11 cellular contexts compared by ENCODE assay signal in the genomic region with DNA sequence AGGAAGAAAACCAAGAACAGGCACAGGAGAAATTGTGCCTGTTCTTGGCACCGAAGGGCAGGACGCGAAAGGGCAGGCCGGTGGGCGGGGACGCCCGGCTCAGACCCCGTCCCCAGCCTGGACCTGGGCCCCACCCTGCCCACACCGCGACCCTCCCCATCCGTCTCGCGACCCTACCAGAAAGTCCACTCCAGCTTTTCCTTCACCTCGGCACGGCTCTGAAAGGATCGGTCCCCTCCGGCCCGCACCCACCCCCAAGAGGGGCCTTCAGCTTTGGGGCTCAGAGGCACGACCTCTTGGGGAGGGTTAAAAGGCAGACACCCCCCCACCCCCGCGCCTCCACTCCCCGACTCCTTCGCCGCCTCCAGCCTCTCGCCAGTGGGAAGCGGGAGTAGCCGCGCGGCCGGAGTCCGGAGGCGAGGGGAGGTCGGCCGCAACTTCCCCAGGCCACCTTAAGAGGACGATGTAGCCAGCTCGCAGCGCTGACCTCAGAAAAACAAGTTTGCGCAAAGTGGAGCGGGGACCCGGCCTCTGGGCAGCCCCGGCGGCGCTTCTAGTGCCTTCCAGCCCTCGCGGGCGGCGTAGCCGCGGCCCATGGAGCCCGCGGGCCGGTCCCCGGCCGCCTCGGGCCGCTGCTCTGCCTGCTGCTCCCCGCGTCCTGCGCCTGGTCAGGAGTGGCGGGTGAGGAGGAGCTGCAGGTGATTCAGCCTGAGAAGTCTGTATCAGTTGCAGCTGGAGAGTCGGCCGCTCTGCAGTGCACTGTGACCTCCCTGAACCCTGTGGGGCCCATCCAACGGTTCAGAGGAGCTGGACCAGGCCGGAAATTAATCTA. TPM values are rescaled to one million over a fixed set of nuclear protein-coding genes. Genes with fewer than 3 reads are reported as not detected.
DNase-seq lines count a peak whose midpoint lies in the region; ATAC-seq, FAIRE-seq and TF ChIP-seq lines count a peak whose summit lies in the region.
"Had no signal": no experiment of that assay in that cellular context is flagged by ENCODE, and none has a peak within 500 bp of the region (broad histone marks: within the 10 kb centered on the region; RNA-seq: fewer than 3 reads in every experiment).

No MANE protein-coding gene starts in this region.

- in situ Hi-C loops in GM12878 (cut with MboI), result no loop called here

- FAIRE-seq in GM12878 (lab: Jason Lieb, UNC) (no peak), urothelium cell line (lab: Jason Lieb, UNC) (no peak)
- FAIRE-seq: colon had no signal

- intact Hi-C loops in GM12878 (cut with micrococcal nuclease; ENCODE audit: unreplicated experiment), result no loop called here
- intact Hi-C loops in psoas muscle (cut with DNase I), result no loop called here
- intact Hi-C loops in OCI-LY7 (cut with micrococcal nuclease; ENCODE audit: unreplicated experiment), result no loop called here

- no peaks in the 10 kb centered on the region for H3K79me2 ChIP-seq in GM12878 (ENCODE audit: control insufficient read depth, insufficient read depth, low read length)
- no peaks in the 10 kb centered on the region for H3K79me2 ChIP-seq in OCI-LY7 (ENCODE audit: insufficient read depth, low read depth, low read length)

- WGBS in GM12878 (ENCODE audit: insufficient coverage, insufficient replicate concordance, low lambda C conversion rate, missing lambda C conversion rate), result 37% methylated on average over 57 of the region's 64 CpGs
- WGBS in psoas muscle, 3 donors, result 3 to 5% (median 4%) methylated on average over 59 to 64 of the region's 64 CpGs

- POLR2A ChIA-PET in GM12878 (lab: Charles Lee), result no interaction called here
- POLR2A ChIA-PET in OCI-LY7 (lab: Charles Lee), result no interaction called here

- H3K4me1 ChIP-seq in GM12878 (ENCODE audit: control insufficient read depth, insufficient read depth, low read length) (no peaks in the 10 kb centered on the region), iPS-18a (ENCODE audit: control insufficient read depth, low read depth, low read length) (no peaks in the 10 kb centered on the region), psoas muscle (peaks cover 5% of the 10 kb centered on the region), OCI-LY7 (ENCODE audit: insufficient read depth, low read length, poor library complexity, severe bottlenecking) (no peaks in the 10 kb centered on the region)

- no peak for TF ChIP-seq EP300 in GM12878 (IDR thresholded peaks at IDR 0.05; ENCODE audit: borderline replicate concordance in 1 of 2, control insufficient read depth in 1 of 2, low read depth in 2 of 2, low read length in 2 of 2)

- SMC1A ChIA-PET in GM12878 (lab: Charles Lee; ENCODE audit: uncharacterized antibody, unreplicated experiment), result interaction anchor here (1.2 kb wide), 1 partner anchor 93 kb away, joined by 3 read pairs; no protein-coding TSS in a partner anchor

- no peak overlapping the region for H3K9ac ChIP-seq in GM12878 (ENCODE audit: control insufficient read depth, insufficient read depth, low read length)
- peak overlapping the region; percentile 9 for H3K9ac ChIP-seq in iPS-18a (ENCODE audit: low read length)

- no peaks in the 10 kb centered on the region for H4K20me1 ChIP-seq in GM12878 (ENCODE audit: control insufficient read depth, insufficient read depth)
- no peaks in the 10 kb centered on the region for H4K20me1 ChIP-seq in OCI-LY7 (ENCODE audit: insufficient read depth, low read length)

- no peak overlapping the region for H2AFZ ChIP-seq in GM12878 (ENCODE audit: control insufficient read depth, low read depth, low read length)
- no peak overlapping the region for H2AFZ ChIP-seq in OCI-LY7 (ENCODE audit: low read length)

- H3K36me3 ChIP-seq in GM12878 (ENCODE audit: control insufficient read depth in 2 of 2, insufficient read depth in 2 of 2, low read length in 1 of 2) (no peaks in the 10 kb centered on the region), iPS-18a (ENCODE audit: control insufficient read depth, low read depth, low read length) (no peaks in the 10 kb centered on the region), psoas muscle (ENCODE audit: insufficient read depth in 1 of 2, low read depth in 1 of 2) (no peaks in the 10 kb centered on the region), OCI-LY7 (ENCODE audit: insufficient read depth, low read length) (no peaks in the 10 kb centered on the region)

- H3K27ac ChIP-seq in GM12878 (ENCODE audit: control insufficient read depth, insufficient read depth) (no peak overlapping the region), iPS-18a (ENCODE audit: low read length) (no peak overlapping the region), psoas muscle (no peak overlapping the region), OCI-LY7 (ENCODE audit: low read depth, low read length, poor library complexity, severe bottlenecking) (no peak overlapping the region)

- CTCF ChIA-PET in GM12878 (lab: Yijun Ruan, JAX), result interaction anchor here (0.7 kb wide), 1 partner anchor 287 kb away, joined by 3 read pairs; no protein-coding TSS in a partner anchor
- CTCF ChIA-PET in OCI-LY7 (lab: Charles Lee; ENCODE audit: unreplicated experiment), result no interaction called here

- DNase-seq in ELF-1 (ENCODE audit: low read depth, low spot score) (peak; percentile 48), GM12878 (ENCODE audit: low read depth, low spot score) (no peak), psoas muscle (no peak), OCI-LY7 (ENCODE audit: low spot score) (no peak), urothelium cell line (ENCODE audit: low spot score) (no peak)
- DNase-seq: DMS79 had no signal

- H3K4me2 ChIP-seq in GM12878 (ENCODE audit: control insufficient read depth, insufficient read depth) (no peak overlapping the region), OCI-LY7 (ENCODE audit: low read length) (no peak overlapping the region)

- H3K9me3 ChIP-seq in GM12878 (replicated peaks; ENCODE audit: control insufficient read depth, insufficient read depth, low read length), result no peaks in the 10 kb centered on the region
- no peaks in the 10 kb centered on the region for H3K9me3 ChIP-seq in iPS-18a (ENCODE audit: control insufficient read depth, low read depth, low read length)
- H3K9me3 ChIP-seq in psoas muscle, result no peaks in the 10 kb centered on the region
- H3K9me3 ChIP-seq in OCI-LY7 (ENCODE audit: low read length), result no peaks in the 10 kb centered on the region

- peaks cover 7 to 13% of the 10 kb centered on the region in 2 experiments for H3K27me3 ChIP-seq in GM12878 (replicated peaks in 1 of 2; ENCODE audit: control insufficient read depth in 2 of 2, insufficient read depth in 2 of 2, low read length in 1 of 2)
- peaks cover 22% of the 10 kb centered on the region for H3K27me3 ChIP-seq in iPS-18a (ENCODE audit: control insufficient read depth, insufficient read depth, low read length)
- H3K27me3 ChIP-seq in psoas muscle (ENCODE audit: insufficient read depth in 3 of 3, low read length in 2 of 3), result peaks cover 0 to 47% (median 9%) of the 10 kb centered on the region in 3 donors

- no TSS peak for BruUV-seq in GM12878 (replicated peaks; lab: Mats Ljungman, UMichigan)
- BruUV-seq in OCI-LY7 (replicated peaks; lab: Mats Ljungman, UMichigan), result no TSS peak

- no peak overlapping the region for H3K4me3 ChIP-seq in GM12878
- H3K4me3 ChIP-seq in iPS-18a (ENCODE audit: low read length), result peak overlapping the region; percentile 53
- peak overlapping the region; percentile 60 for H3K4me3 ChIP-seq in psoas muscle
- no peak overlapping the region for H3K4me3 ChIP-seq in OCI-LY7 (ENCODE audit: low read depth, low read length, poor library complexity, severe bottlenecking)

- TF ChIP-seq CTCF in GM12878 (IDR thresholded peaks at IDR 0.05 in 2 of 3, conservative IDR thresholded peaks at IDR 0.05 in 1 of 3; ENCODE audit: control insufficient read depth in 2 of 3, extremely low read depth in 1 of 3, insufficient read depth in 1 of 3, low read depth in 3 of 3, low read length in 3 of 3) (no peak), psoas muscle (IDR thresholded peaks at IDR 0.05) (no peak), OCI-LY7 (conservative IDR thresholded peaks at IDR 0.05; ENCODE audit: low read length) (no peak)

- no peak for TF ChIP-seq POLR2A in GM12878 (IDR thresholded peaks at IDR 0.05; ENCODE audit: low read depth, low read length)

- no peak for TF ChIP-seq RAD21 in GM12878 (IDR thresholded peaks at IDR 0.05; ENCODE audit: insufficient read depth, low read depth, low read length)

- H3K9me2 ChIP-seq in OCI-LY7 (ENCODE audit: insufficient read depth, low read length), result no peaks in the 10 kb centered on the region

- no peak; the same call in 1 of the 3 replicates for ATAC-seq in GM12878
- peak; percentile 17 to 42 (median 34) for ATAC-seq in psoas muscle
- ATAC-seq in GM19324 (IDR thresholded peaks at IDR 0.05; ENCODE audit: low FRiP score, unreplicated experiment), result no peak
- ATAC-seq in GM18907 (IDR thresholded peaks at IDR 0.05; ENCODE audit: unreplicated experiment), result no peak

- RAD21 ChIA-PET in GM12878 (lab: Charles Lee; ENCODE audit: unreplicated experiment), result no interaction called here

RNA-seq across cellular contexts. Expression of gene SEC14L6, which starts 4.3 kb away (rescaled TPM):
- total RNA-seq in GM12878 (2013; cell fraction: nucleolus; rRNA removed), result not detected in 2 replicates
- not detected in 2 replicates for total RNA-seq in GM12878 (2014; rRNA removed)
- total RNA-seq in GM12878 (2014; rRNA removed; fragmentation: Illumina TruSeq; extraction: Trizol), result not detected in 2 replicates
- not detected in 2 replicates for total RNA-seq in GM12878 (2021)
- polyA plus RNA-seq in GM12878 (2011; ENCODE audit: low read depth), result not detected
- not detected in 2 replicates for polyA plus RNA-seq in GM12878 (2011; rRNA removed)
- polyA plus RNA-seq in GM12878 (2011; cell fraction: cytosol; rRNA removed), result not detected in 2 replicates
- not detected in 2 replicates for polyA plus RNA-seq in GM12878 (2011; cell fraction: nucleus; rRNA removed)
- not detected in 2 replicates for polyA plus RNA-seq in GM12878 (2012)
- not detected in 2 replicates for polyA plus RNA-seq in GM12878 (2014; fragmentation: Illumina TruSeq; extraction: Trizol)
- not detected for polyA plus RNA-seq in GM12878 (2014; fragmentation: Nextera tagmentation; extraction: Ambion mirVana)
- polyA plus RNA-seq in GM12878 (2014; rRNA removed), result not detected in 2 replicates
- polyA plus RNA-seq in GM12878 (2016; fragmentation: Nextera tagmentation; extraction: Ambion mirVana), result not detected
- polyA minus RNA-seq in GM12878 (2011; rRNA and poly(A)+ RNA removed), result not detected in 2 replicates
- not detected in 2 replicates for polyA minus RNA-seq in GM12878 (2011; cell fraction: cytosol; rRNA and poly(A)+ RNA removed)
- polyA minus RNA-seq in GM12878 (2011; cell fraction: nucleus; rRNA and poly(A)+ RNA removed), result not detected in 2 replicates
- not detected for total RNA-seq in psoas muscle
- not detected for polyA plus RNA-seq in psoas muscle
- not detected in 2 replicates for total RNA-seq in OCI-LY7 (2014; rRNA removed; shearing (Covaris generic))
- not detected in 2 replicates for total RNA-seq in OCI-LY7 (2022)
- total RNA-seq: natural killer cell treated with Interleukin-12 subunit alpha and Interleukin-12 subunit beta and Interleukin-15 and Interleukin-18, amount 100 ng/mL, for 72 hours had no signal

RNA-seq across cellular contexts. Expression of gene GAL3ST1, which starts 32.3 kb away (rescaled TPM):
- 1.3 and 1.9 TPM in 2 replicates for total RNA-seq in GM12878 (2013; cell fraction: nucleolus; rRNA removed)
- total RNA-seq in GM12878 (2014; rRNA removed) (not detected in 2 replicates), GM12878 (2014; rRNA removed; fragmentation: Illumina TruSeq; extraction: Trizol) (not detected in 2 replicates), GM12878 (2021) (not detected in 2 replicates), psoas muscle (1 to 10 TPM in 3 of 4 donors, under 1 TPM in 1; 0.80 to 2.7 (median 1.3) TPM), OCI-LY7 (2022) (not detected in 2 replicates)
- not detected for polyA plus RNA-seq in GM12878 (2011; ENCODE audit: low read depth)
- polyA plus RNA-seq in GM12878 (2011; rRNA removed) (not detected in 2 replicates), GM12878 (2014; fragmentation: Illumina TruSeq; extraction: Trizol) (not detected in 2 replicates), GM12878 (2014; fragmentation: Nextera tagmentation; extraction: Ambion mirVana) (not detected), GM12878 (2014; rRNA removed) (0.09 TPM in 1 of 2 replicates, not detected in the other), GM12878 (2016; fragmentation: Nextera tagmentation; extraction: Ambion mirVana) (not detected), psoas muscle (under 1 TPM; 0.21 to 0.63 (median 0.39) TPM)
- 0.06 and 0.10 TPM in 2 replicates for polyA plus RNA-seq in GM12878 (2011; cell fraction: cytosol; rRNA removed)
- 0.31 and 0.42 TPM in 2 replicates for polyA plus RNA-seq in GM12878 (2011; cell fraction: nucleus; rRNA removed)
- polyA plus RNA-seq in GM12878 (2012), result 0.18 TPM in 1 of 2 replicates, not detected in the other
- 0.21 TPM in 1 of 2 replicates, not detected in the other for polyA minus RNA-seq in GM12878 (2011; rRNA and poly(A)+ RNA removed)
- not detected in 2 replicates for polyA minus RNA-seq in GM12878 (2011; cell fraction: cytosol; rRNA and poly(A)+ RNA removed)
- not detected in 2 replicates for polyA minus RNA-seq in GM12878 (2011; cell fraction: nucleus; rRNA and poly(A)+ RNA removed)
- total RNA-seq in OCI-LY7 (2014; rRNA removed; shearing (Covaris generic)), result not detected in 2 replicates
- total RNA-seq: natural killer cell treated with Interleukin-12 subunit alpha and Interleukin-12 subunit beta and Interleukin-15 and Interleukin-18, amount 100 ng/mL, for 72 hours had no signal

RNA-seq across cellular contexts. Expression of gene SEC14L4, which starts 36.7 kb away (rescaled TPM):
- total RNA-seq in GM12878 (2013; cell fraction: nucleolus; rRNA removed), result not detected in 2 replicates
- total RNA-seq in GM12878 (2014; rRNA removed), result not detected in 2 replicates
- not detected in 2 replicates for total RNA-seq in GM12878 (2014; rRNA removed; fragmentation: Illumina TruSeq; extraction: Trizol)
- not detected in 2 replicates for total RNA-seq in GM12878 (2021)
- polyA plus RNA-seq in GM12878 (2011; ENCODE audit: low read depth), result not detected
- polyA plus RNA-seq in GM12878 (2011; rRNA removed), result not detected in 2 replicates
- polyA plus RNA-seq in GM12878 (2011; cell fraction: cytosol; rRNA removed), result not detected in 2 replicates
- not detected in 2 replicates for polyA plus RNA-seq in GM12878 (2011; cell fraction: nucleus; rRNA removed)
- polyA plus RNA-seq in GM12878 (2012), result not detected in 2 replicates
- not detected in 2 replicates for polyA plus RNA-seq in GM12878 (2014; fragmentation: Illumina TruSeq; extraction: Trizol)
- not detected for polyA plus RNA-seq in GM12878 (2014; fragmentation: Nextera tagmentation; extraction: Ambion mirVana)
- polyA plus RNA-seq in GM12878 (2014; rRNA removed), result not detected in 2 replicates
- not detected for polyA plus RNA-seq in GM12878 (2016; fragmentation: Nextera tagmentation; extraction: Ambion mirVana)
- not detected in 2 replicates for polyA minus RNA-seq in GM12878 (2011; rRNA and poly(A)+ RNA removed)
- polyA minus RNA-seq in GM12878 (2011; cell fraction: cytosol; rRNA and poly(A)+ RNA removed), result not detected in 2 replicates
- not detected in 2 replicates for polyA minus RNA-seq in GM12878 (2011; cell fraction: nucleus; rRNA and poly(A)+ RNA removed)
- not detected for total RNA-seq in psoas muscle
- polyA plus RNA-seq in psoas muscle, result under 1 TPM in 2 of 3 donors, not detected in 1; 0.01 to 0.07 TPM
- not detected in 2 replicates for total RNA-seq in OCI-LY7 (2014; rRNA removed; shearing (Covaris generic))
- total RNA-seq in OCI-LY7 (2022), result not detected in 2 replicates
- total RNA-seq: natural killer cell treated with Interleukin-12 subunit alpha and Interleukin-12 subunit beta and Interleukin-15 and Interleukin-18, amount 100 ng/mL, for 72 hours had no signal

RNA-seq across cellular contexts. Expression of gene PES1, which starts 49.5 kb away (rescaled TPM):
- total RNA-seq in GM12878 (2013; cell fraction: nucleolus; rRNA removed), result 97.7 and 106 TPM in 2 replicates
- 104 and 118 TPM in 2 replicates for total RNA-seq in GM12878 (2014; rRNA removed)
- 92.6 and 99.1 TPM in 2 replicates for total RNA-seq in GM12878 (2014; rRNA removed; fragmentation: Illumina TruSeq; extraction: Trizol)
- total RNA-seq in GM12878 (2021), result 135 and 139 TPM in 2 replicates
- 55.0 TPM for polyA plus RNA-seq in GM12878 (2011; ENCODE audit: low read depth)
- polyA plus RNA-seq in GM12878 (2011; rRNA removed), result 72.8 and 113 TPM in 2 replicates
- polyA plus RNA-seq in GM12878 (2011; cell fraction: cytosol; rRNA removed), result 143 and 159 TPM in 2 replicates
- 146 and 184 TPM in 2 replicates for polyA plus RNA-seq in GM12878 (2011; cell fraction: nucleus; rRNA removed)
- polyA plus RNA-seq in GM12878 (2012), result 58.0 and 59.9 TPM in 2 replicates
- 96.4 and 113 TPM in 2 replicates for polyA plus RNA-seq in GM12878 (2014; fragmentation: Illumina TruSeq; extraction: Trizol)
- polyA plus RNA-seq in GM12878 (2014; fragmentation: Nextera tagmentation; extraction: Ambion mirVana), result 1 to 10 TPM; 6.9 to 7.8 TPM
- 82.8 and 92.0 TPM in 2 replicates for polyA plus RNA-seq in GM12878 (2014; rRNA removed)
- polyA plus RNA-seq in GM12878 (2016; fragmentation: Nextera tagmentation; extraction: Ambion mirVana), result 100 to 1,000 TPM; 131 to 132 TPM
- polyA minus RNA-seq in GM12878 (2011; rRNA and poly(A)+ RNA removed), result 156 and 205 TPM in 2 replicates
- 44.9 and 59.3 TPM in 2 replicates for polyA minus RNA-seq in GM12878 (2011; cell fraction: cytosol; rRNA and poly(A)+ RNA removed)
- polyA minus RNA-seq in GM12878 (2011; cell fraction: nucleus; rRNA and poly(A)+ RNA removed), result 57.4 and 80.7 TPM in 2 replicates
- 10 to 100 TPM; 32.8 to 74.8 (median 63.7) TPM for total RNA-seq in psoas muscle
- 100 to 1,000 TPM in 1 of 3 donors, 10 to 100 TPM in 2; 55.9 to 100 (median 69.4) TPM for polyA plus RNA-seq in psoas muscle
- 78.2 and 83.4 TPM in 2 replicates for total RNA-seq in OCI-LY7 (2014; rRNA removed; shearing (Covaris generic))
- total RNA-seq in OCI-LY7 (2022), result 78.5 and 107 TPM in 2 replicates

Comparison
In these comparisons a context has a peak if more than half of its experiments do, and no peak if none do; other contexts are left out.
1. ATAC-seq: peak in psoas muscle (4 of 4); none in GM12878 (single experiment), GM19324 (single experiment) and GM18907 (single experiment).
2. H3K4me3 ChIP-seq: peak in iPS-18a (single experiment) and psoas muscle (single experiment); none in GM12878 (single experiment) and OCI-LY7 (single experiment).